ENCODE assay signal across 1 cellular context in genomic region chr2:240517342-240517741, GRCh38.
A peak's percentile ranks its signal among the peaks of the same experiment; 100 is the strongest.
TF ChIP-seq lines count a peak whose summit lies in the region.

No MANE protein-coding gene starts in this region.

TF ChIP-seq in HepG2, 621 proteins besides CTCF, POLR2A, EP300 and RAD21:
- TF ChIP-seq ZNF790 (CRISPR knock-in tag; IDR thresholded peaks at IDR 0.05; ENCODE audit: borderline replicate concordance) (no peak), ZNF770 (CRISPR knock-in tag; IDR thresholded peaks at IDR 0.05) (0 out of 2 replicates have a peak, but pooled peaks have one; percentile 21)
